ENCODE assay signal across 19 cellular contexts in the genomic region with DNA sequence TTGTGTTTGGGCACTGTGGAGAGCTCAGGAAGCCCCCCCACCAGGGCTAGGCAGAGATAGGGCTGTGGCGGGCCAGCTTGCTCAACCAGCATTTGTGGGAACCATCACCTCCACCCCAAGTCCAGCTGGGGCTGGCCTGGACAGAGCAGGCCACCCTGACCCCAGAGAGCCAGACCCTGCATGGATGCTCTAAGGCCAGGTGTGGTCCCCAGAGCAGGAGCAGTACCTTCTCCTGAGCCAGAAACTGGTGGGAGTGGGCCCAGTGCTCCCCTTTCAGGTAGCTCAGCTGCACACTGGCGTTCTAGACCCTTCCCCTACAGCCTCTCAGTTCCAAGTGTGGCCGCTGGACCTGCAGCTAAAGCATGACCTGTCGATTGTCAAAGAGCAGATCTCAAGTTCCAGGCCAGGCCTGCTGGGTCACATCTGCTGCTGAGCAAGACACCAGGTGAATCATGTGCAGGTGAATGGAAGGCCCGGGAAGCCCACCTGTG. TPM values are rescaled to one million over a fixed set of nuclear protein-coding genes. Genes with fewer than 3 reads are reported as not detected.
A peak's percentile ranks its signal among the peaks of the same experiment; 100 is the strongest.
DNase-seq lines count a peak whose midpoint lies in the region; ATAC-seq and TF ChIP-seq lines count a peak whose summit lies in the region.
"Had no signal": no experiment of that assay in that cellular context is flagged by ENCODE, and none has a peak within 500 bp of the region (broad histone marks: within the 10 kb centered on the region; RNA-seq: fewer than 3 reads in every experiment).

No MANE protein-coding gene starts in this region.

- peak; percentile 2 for DNase-seq in stimulated activated naive CD8-positive, alpha-beta T cell treated with anti-CD3 and anti-CD28 coated beads, Interleukin-15, Interleukin-2, amounts not matched to agents 100 U/mL and 50 U/mL, for 24 hours
- no peak for DNase-seq in stimulated activated naive CD8-positive, alpha-beta T cell treated with anti-CD3 and anti-CD28 coated beads, Interleukin-15, amount 100 ng/mL, for 72 hours
- DNase-seq in dorsolateral prefrontal cortex (peak in 6 of 10 donors; percentile 2 to 39 (median 28)), nephron progenitor cell (peak; percentile 0), NCI-H748 (lab: John Stamatoyannopoulos, UW; ENCODE audit: unreplicated experiment) (no peak)
- DNase-seq in stimulated activated CD4-positive, alpha-beta T cell treated with anti-CD3 and anti-CD28 coated beads, Interleukin-4, amount 100 ng/mL, for 24 hours, result no peak
- DNase-seq: EL, GM23248, NCI-H187, NCI-H2227 treated with DMSO at 0.1 percent for 48 hours, SK-N-SH had no signal

- intact Hi-C loops in dorsolateral prefrontal cortex (cut with DNase I), result loop anchor here (10.0 kb wide), 1 partner anchor 135 kb away; no protein-coding TSS in a partner anchor

- H3K27ac ChIP-seq in dorsolateral prefrontal cortex, result no peak overlapping the region
- H3K27ac ChIP-seq: GM23248, KMS-11, prostate gland had no signal

- H3K4me3 ChIP-seq in dorsolateral prefrontal cortex, result no peak overlapping the region
- H3K4me3 ChIP-seq: GM23248, prostate gland had no signal

- no peaks in the 10 kb centered on the region for H3K36me3 Mint-ChIP-seq in nephron progenitor cell (ENCODE audit: low read depth)
- H3K36me3 Mint-ChIP-seq: activated naive CD8-positive, alpha-beta T cell; brain; natural killer cell treated with Interleukin-12 subunit alpha and Interleukin-12 subunit beta and Interleukin-15 and Interleukin-18, amount 100 ng/mL, for 72 hours had no signal

- no peak overlapping the region for H3K27ac Mint-ChIP-seq in stimulated activated naive CD8-positive, alpha-beta T cell treated with anti-CD3 and anti-CD28 coated beads, Interleukin-15, amount 100 ng/mL, for 72 hours
- no peak overlapping the region for H3K27ac Mint-ChIP-seq in nephron progenitor cell
- H3K27ac Mint-ChIP-seq: activated B cell treated with CpG ODN at 0.5 μM for 24 hours; activated naive CD8-positive, alpha-beta T cell; natural killer cell treated with Interleukin-12 subunit alpha and Interleukin-12 subunit beta and Interleukin-15 and Interleukin-18, amount 100 ng/mL, for 72 hours; T-helper 2 cell treated with Interferon-gamma antibody and Interleukin-4, amounts not matched to agents 5 μg/mL and 100 μg/mL, for 36 hours had no signal

- no peak for TF ChIP-seq CTCF in dorsolateral prefrontal cortex (IDR thresholded peaks at IDR 0.05 in 54 of 56, conservative IDR thresholded peaks at IDR 0.05 in 2 of 56; ENCODE audit: low read depth in 1 of 56, partially characterized antibody in 56 of 56)
- no peak for TF ChIP-seq CTCF in nephron progenitor cell (IDR thresholded peaks at IDR 0.05)

- peaks cover 11% of the 10 kb centered on the region for H3K4me1 Mint-ChIP-seq in stimulated activated naive CD8-positive, alpha-beta T cell treated with anti-CD3 and anti-CD28 coated beads, Interleukin-15, amount 100 ng/mL, for 72 hours
- peaks cover 10% of the 10 kb centered on the region for H3K4me1 Mint-ChIP-seq in nephron progenitor cell

- no peak overlapping the region for H3K4me3 Mint-ChIP-seq in stimulated activated naive CD8-positive, alpha-beta T cell treated with anti-CD3 and anti-CD28 coated beads, Interleukin-15, amount 100 ng/mL, for 72 hours
- no peak overlapping the region for H3K4me3 Mint-ChIP-seq in nephron progenitor cell
- H3K4me3 Mint-ChIP-seq: activated B cell treated with CpG ODN at 0.5 μM for 24 hours; activated naive CD8-positive, alpha-beta T cell; brain; natural killer cell treated with Interleukin-12 subunit alpha and Interleukin-12 subunit beta and Interleukin-15 and Interleukin-18, amount 100 ng/mL, for 72 hours; T-helper 2 cell treated with Interferon-gamma antibody and Interleukin-4, amounts not matched to agents 5 μg/mL and 100 μg/mL, for 36 hours had no signal

- H3K9me3 Mint-ChIP-seq in stimulated activated naive CD8-positive, alpha-beta T cell treated with anti-CD3 and anti-CD28 coated beads, Interleukin-15, amount 100 ng/mL, for 72 hours, result no peaks in the 10 kb centered on the region
- H3K9me3 Mint-ChIP-seq in nephron progenitor cell, result no peaks in the 10 kb centered on the region
- H3K9me3 Mint-ChIP-seq: activated B cell treated with CpG ODN at 0.5 μM for 24 hours; brain; natural killer cell treated with Interleukin-12 subunit alpha and Interleukin-12 subunit beta and Interleukin-15 and Interleukin-18, amount 100 ng/mL, for 72 hours; T-helper 2 cell treated with Interferon-gamma antibody and Interleukin-4, amounts not matched to agents 5 μg/mL and 100 μg/mL, for 36 hours had no signal

- no peaks in the 10 kb centered on the region for H3K27me3 Mint-ChIP-seq in stimulated activated naive CD8-positive, alpha-beta T cell treated with anti-CD3 and anti-CD28 coated beads, Interleukin-15, amount 100 ng/mL, for 72 hours
- H3K27me3 Mint-ChIP-seq in nephron progenitor cell (ENCODE audit: low read depth, poor library complexity), result peaks cover 3% of the 10 kb centered on the region
- H3K27me3 Mint-ChIP-seq: activated B cell treated with CpG ODN at 0.5 μM for 24 hours; activated naive CD8-positive, alpha-beta T cell; natural killer cell treated with Interleukin-12 subunit alpha and Interleukin-12 subunit beta and Interleukin-15 and Interleukin-18, amount 100 ng/mL, for 72 hours had no signal

- H3K27me3 ChIP-seq in dorsolateral prefrontal cortex, result no peaks in the 10 kb centered on the region

- no peak for ATAC-seq in stimulated activated naive CD8-positive, alpha-beta T cell treated with anti-CD3 and anti-CD28 coated beads, Interleukin-15, Interleukin-2, amounts not matched to agents 100 U/mL and 50 U/mL, for 24 hours
- ATAC-seq in stimulated activated naive CD8-positive, alpha-beta T cell treated with anti-CD3 and anti-CD28 coated beads, Interleukin-15, amount 100 ng/mL, for 72 hours, result no peak
- ATAC-seq in GM19467 (IDR thresholded peaks at IDR 0.05; ENCODE audit: unreplicated experiment), result no peak
- ATAC-seq: natural killer cell treated with Interleukin-12 subunit alpha and Interleukin-12 subunit beta and Interleukin-15 and Interleukin-18, amount 100 ng/mL, for 72 hours had no signal

RNA-seq across cellular contexts. Expression of gene RASGEF1A, which starts 57.2 kb away (rescaled TPM):
- total RNA-seq in dorsolateral prefrontal cortex, result 10 to 100 TPM; 16.3 to 54.4 (median 39.2) TPM

Comparison
In these comparisons a context has a peak if more than half of its experiments do, and no peak if none do; other contexts are left out.
1. DNase-seq: peak in stimulated activated naive CD8-positive, alpha-beta T cell treated with anti-CD3 and anti-CD28 coated beads, Interleukin-15, Interleukin-2, amounts not matched to agents 100 U/mL and 50 U/mL, for 24 hours (single experiment), dorsolateral prefrontal cortex (6 of 10) and nephron progenitor cell (single experiment); none in stimulated activated naive CD8-positive, alpha-beta T cell treated with anti-CD3 and anti-CD28 coated beads, Interleukin-15, amount 100 ng/mL, for 72 hours (0 of 2), stimulated activated CD4-positive, alpha-beta T cell treated with anti-CD3 and anti-CD28 coated beads, Interleukin-4, amount 100 ng/mL, for 24 hours (single experiment) and NCI-H748 (single experiment).